Comparison of ENCODE assay signal across 8 cellular contexts in the genomic region with DNA sequence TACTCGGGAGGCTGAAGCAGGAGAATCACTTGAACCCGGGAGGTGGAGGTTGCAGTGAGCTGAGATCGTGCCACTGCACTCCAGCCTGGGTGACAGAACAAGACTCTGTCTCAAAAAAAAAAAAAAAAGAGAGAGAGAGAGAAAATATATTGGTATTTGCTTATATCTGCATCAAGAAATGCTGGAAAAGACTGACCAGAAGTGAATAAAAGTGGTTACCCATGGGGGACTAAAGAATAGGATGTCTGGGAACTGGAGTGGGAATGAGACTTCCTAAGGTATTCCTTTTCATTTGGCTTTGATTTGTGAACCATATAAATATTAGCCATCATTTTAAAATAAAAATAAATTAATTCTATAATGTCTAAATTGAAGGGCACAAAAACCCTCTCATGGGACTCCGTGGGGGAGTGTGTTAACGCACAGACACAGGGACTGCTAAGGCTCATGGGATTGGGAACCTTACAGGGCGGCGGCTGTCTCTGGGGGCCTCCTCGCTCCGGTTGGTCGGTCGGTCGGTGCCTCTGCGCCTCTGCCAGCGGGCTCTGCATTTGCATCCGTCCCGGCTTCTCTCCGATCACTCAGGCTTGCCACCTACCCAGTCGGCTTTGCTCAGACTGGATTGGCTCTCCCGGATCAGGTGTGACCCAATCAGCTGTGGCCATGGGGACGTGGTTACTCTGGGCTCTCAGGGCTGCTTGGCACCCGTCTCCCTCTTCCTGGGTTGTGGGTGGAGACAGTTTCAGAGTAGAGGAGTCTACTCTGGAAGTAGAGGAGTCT. TPM values are rescaled to one million over a fixed set of nuclear protein-coding genes. Genes with fewer than 3 reads are reported as not detected.
A peak's percentile ranks its signal among the peaks of the same experiment; 100 is the strongest.
DNase-seq lines count a peak whose midpoint lies in the region; ATAC-seq and TF ChIP-seq lines count a peak whose summit lies in the region.

No MANE protein-coding gene starts in this region.

- TF ChIP-seq EP300 in upper lobe of left lung (IDR thresholded peaks at IDR 0.05) = no peak

- H3K4me1 ChIP-seq in HUES64 (ENCODE audit: insufficient read depth, low read length) = no peaks in the 10 kb centered on the region
- H3K4me1 ChIP-seq in parathyroid adenoma = no peaks in the 10 kb centered on the region
- H3K4me1 ChIP-seq in upper lobe of left lung = peaks cover 0 to 11% (median 7%) of the 10 kb centered on the region in 4 donors

- H3K79me2 ChIP-seq in parathyroid adenoma = no peaks in the 10 kb centered on the region

- no peaks in the 10 kb centered on the region for H3K36me3 Mint-ChIP-seq in activated naive CD4-positive, alpha-beta T cell treated with anti-CD3 and anti-CD28 coated beads, Interleukin-2, amount 50 U/mL, for 24 hours

- H2AFZ ChIP-seq in parathyroid adenoma = peak overlapping the region; percentile 52

- peak in 1 of 4 donors; percentile 58 for TF ChIP-seq POLR2A in upper lobe of left lung (IDR thresholded peaks at IDR 0.05)

- no peaks in the 10 kb centered on the region for H3K9me3 Mint-ChIP-seq in activated naive CD4-positive, alpha-beta T cell treated with anti-CD3 and anti-CD28 coated beads, Interleukin-2, amount 50 U/mL, for 24 hours

- H3K27ac ChIP-seq in 22Rv1 (peak overlapping the region; percentile 38), HUES64 (ENCODE audit: low read depth, low read length) (no peak overlapping the region), RWPE1 (no peak overlapping the region), parathyroid adenoma (peak overlapping the region; percentile 44), upper lobe of left lung (peak overlapping the region in 2 of 4 donors; percentile 6 to 46)

- no peaks in the 10 kb centered on the region for H3K9me3 ChIP-seq in HUES64 (ENCODE audit: insufficient read depth, low read depth, low read length)
- no peaks in the 10 kb centered on the region for H3K9me3 ChIP-seq in parathyroid adenoma (ENCODE audit: control insufficient read depth, low read length)
- H3K9me3 ChIP-seq in upper lobe of left lung = no peaks in the 10 kb centered on the region

- CTCF ChIA-PET in RWPE1 (lab: Yijun Ruan, JAX) = no interaction called here

- no peaks in the 10 kb centered on the region for H3K36me3 ChIP-seq in HUES64 (ENCODE audit: insufficient read depth, low read length)
- H3K36me3 ChIP-seq in parathyroid adenoma (ENCODE audit: control insufficient read depth, insufficient read depth, low read length) = no peaks in the 10 kb centered on the region
- no peaks in the 10 kb centered on the region for H3K36me3 ChIP-seq in upper lobe of left lung

- no peaks in the 10 kb centered on the region for H3K27me3 ChIP-seq in HUES64 (ENCODE audit: insufficient read depth, low read length)
- H3K27me3 ChIP-seq in parathyroid adenoma (ENCODE audit: control insufficient read depth, insufficient read depth, low read length) = no peaks in the 10 kb centered on the region
- no peaks in the 10 kb centered on the region for H3K27me3 ChIP-seq in upper lobe of left lung

- TF ChIP-seq CTCF in 22Rv1 (IDR thresholded peaks at IDR 0.05) = no peak
- TF ChIP-seq CTCF in RWPE1 (conservative IDR thresholded peaks at IDR 0.05; ENCODE audit: low read depth) = no peak
- TF ChIP-seq CTCF in parathyroid adenoma (IDR thresholded peaks at IDR 0.05) = no peak
- no peak for TF ChIP-seq CTCF in upper lobe of left lung (IDR thresholded peaks at IDR 0.05)

- DNase-seq in RWPE1 (ENCODE audit: low spot score) (peak; percentile 60), cardiac septum (ENCODE audit: low spot score) (peak; percentile 92), upper lobe of left lung (peak; percentile 87 to 95)

- 26% methylated on average over 21 of the region's 21 CpGs for WGBS in HUES64
- WGBS in upper lobe of left lung, 2 donors = 14 to 24% methylated on average over 12 to 21 of the region's 21 CpGs

- H3K4me3 ChIP-seq in HUES64 (ENCODE audit: low read length) = peak overlapping the region; percentile 29
- H3K4me3 ChIP-seq in parathyroid adenoma (ENCODE audit: low read depth, low read length) = no peak overlapping the region
- H3K4me3 ChIP-seq in upper lobe of left lung = peak overlapping the region in 3 of 4 donors; percentile 10 to 40 (median 37)

- peak overlapping the region; percentile 74 for H3K4me3 Mint-ChIP-seq in activated naive CD4-positive, alpha-beta T cell treated with anti-CD3 and anti-CD28 coated beads, Interleukin-2, amount 50 U/mL, for 24 hours

- POLR2A ChIA-PET in RWPE1 (lab: Yijun Ruan, JAX; ENCODE audit: low non-redundant PET) = no interaction called here

- H3K9ac ChIP-seq in HUES64 (ENCODE audit: low read depth, low read length) (no peak overlapping the region), parathyroid adenoma (no peak overlapping the region)

- intact Hi-C loops in cardiac septum (cut with DNase I) = no loop called here

- H3K4me2 ChIP-seq in parathyroid adenoma (ENCODE audit: low read length) = peak overlapping the region; percentile 63

- no peaks in the 10 kb centered on the region for H3K27me3 Mint-ChIP-seq in activated naive CD4-positive, alpha-beta T cell treated with anti-CD3 and anti-CD28 coated beads, Interleukin-2, amount 50 U/mL, for 24 hours

- H3K27ac Mint-ChIP-seq in activated naive CD4-positive, alpha-beta T cell treated with anti-CD3 and anti-CD28 coated beads, Interleukin-2, amount 50 U/mL, for 24 hours = no peak overlapping the region

- ATAC-seq in GM19324 (IDR thresholded peaks at IDR 0.05; ENCODE audit: low FRiP score, unreplicated experiment) (peak; percentile 85), upper lobe of left lung (ENCODE audit: low FRiP score in 2 of 2) (peak; percentile 93 to 95)

- H3K4me1 Mint-ChIP-seq in activated naive CD4-positive, alpha-beta T cell treated with anti-CD3 and anti-CD28 coated beads, Interleukin-2, amount 50 U/mL, for 24 hours = peaks cover 9% of the 10 kb centered on the region

RNA-seq across cellular contexts. Expression of a gene that starts 12.7 kb away (rescaled TPM):
- 96.7 TPM for polyA plus RNA-seq in HUES64 (2013, experiment 1 of 2)
- 110 TPM for polyA plus RNA-seq in HUES64 (2013, experiment 2 of 2)
- total RNA-seq in cardiac septum (101 TPM), upper lobe of left lung (100 to 1,000 TPM in 5 of 6 donors, 10 to 100 TPM in 1; 97.4 to 742 (median 396) TPM)

Comparison
In these comparisons a context has a peak if more than half of its experiments do, and no peak if none do; other contexts are left out.
1. H3K27ac ChIP-seq: peak in 22Rv1 (single experiment) and parathyroid adenoma (single experiment); none in HUES64 (single experiment) and RWPE1 (single experiment).
2. Peak in every context shown above with its lines, with median percentiles within 50 percentile points of each other: DNase-seq.